ENCODE assay signal across 28 cellular contexts in genomic region chr3:137079572-137079971, GRCh38.
"Had no signal": no experiment of that assay in that cellular context is flagged by ENCODE, and none has a peak within 500 bp of the region (broad histone marks: within the 10 kb centered on the region; RNA-seq: fewer than 3 reads in every experiment).

No MANE protein-coding gene starts in this region.

- H3K36me3 ChIP-seq: colonic mucosa, esophagus muscularis mucosa, esophagus squamous epithelium, gastrocnemius medialis, gastroesophageal sphincter, heart left ventricle, heart right ventricle had no signal

- ATAC-seq: effector memory CD8-positive, alpha-beta T cell; esophagus mucosa; foreskin keratinocyte; gastrocnemius medialis; gastroesophageal sphincter; heart left ventricle; heart right ventricle had no signal

- H3K9me3 ChIP-seq: colonic mucosa, esophagus muscularis mucosa, esophagus squamous epithelium, gastrocnemius medialis, gastroesophageal sphincter, heart left ventricle, heart right ventricle had no signal

- H3K79me2 ChIP-seq: hepatocyte had no signal

- H3K4me3 ChIP-seq: colonic mucosa, coronary artery, dorsolateral prefrontal cortex, esophagus muscularis mucosa, esophagus squamous epithelium, gastrocnemius medialis, gastroesophageal sphincter, heart left ventricle, heart right ventricle, hepatocyte had no signal

- H3K4me1 ChIP-seq: colonic mucosa, esophagus muscularis mucosa, foreskin keratinocyte, gastrocnemius medialis, gastroesophageal sphincter, heart left ventricle, heart right ventricle had no signal

- H3K27me3 ChIP-seq: colonic mucosa, foreskin keratinocyte, hepatocyte had no signal

- DNase-seq: colonic mucosa; cortex of kidney; dermis blood vessel endothelial cell; dorsolateral prefrontal cortex; effector CD4-positive, alpha-beta T cell; effector CD8-positive, alpha-beta T cell; effector memory CD4-positive, alpha-beta T cell; effector memory CD8-positive, alpha-beta T cell; endodermal cell; erythroblast; esophagus squamous epithelium; foreskin fibroblast; foreskin keratinocyte; foreskin melanocyte; gastrocnemius medialis; glutamatergic neuron; head of caudate nucleus; heart left ventricle; heart right ventricle had no signal

- H2AFZ ChIP-seq: hepatocyte had no signal

- FAIRE-seq: endometrium, endothelial cell of umbilical vein, frontal cortex had no signal

- H3K4me2 ChIP-seq: hepatocyte had no signal

- H3K27ac ChIP-seq: colonic mucosa, coronary artery, dorsolateral prefrontal cortex, epithelial cell of prostate, esophagus muscularis mucosa, esophagus squamous epithelium, foreskin keratinocyte, gastrocnemius medialis, gastroesophageal sphincter, heart left ventricle, heart right ventricle, hepatocyte had no signal
